In the genomic region with DNA sequence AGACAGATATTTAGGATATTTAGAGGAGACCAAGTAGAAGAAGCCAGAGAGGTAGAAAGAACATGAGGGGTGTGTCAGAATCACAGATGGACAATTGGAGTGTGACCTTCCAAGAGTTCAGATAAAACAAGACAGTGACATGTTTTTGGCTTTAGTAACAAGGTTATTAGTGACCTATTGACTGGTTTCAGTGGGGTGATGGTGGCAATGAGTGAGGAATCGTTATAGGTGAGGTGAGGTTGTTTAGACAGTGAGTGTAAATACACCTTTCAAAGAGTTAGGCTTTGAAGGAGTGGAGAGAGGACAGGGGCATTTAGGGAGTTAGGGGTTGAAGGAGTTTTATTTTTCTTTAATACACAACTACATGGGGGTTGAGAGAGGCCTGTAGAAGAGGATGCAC, we compare ENCODE assay signal across 17 cellular contexts. TPM values are rescaled to one million over a fixed set of nuclear protein-coding genes. Genes with fewer than 3 reads are reported as not detected.
DNase-seq lines count a peak whose midpoint lies in the region; ATAC-seq and TF ChIP-seq lines count a peak whose summit lies in the region.
"Had no signal": no experiment of that assay in that cellular context is flagged by ENCODE, and none has a peak within 500 bp of the region (broad histone marks: within the 10 kb centered on the region; RNA-seq: fewer than 3 reads in every experiment).

No MANE protein-coding gene starts in this region.

- no peaks in the 10 kb centered on the region for H3K27me3 Mint-ChIP-seq in CD8-positive, alpha-beta T cell (ENCODE audit: low read depth)
- no peaks in the 10 kb centered on the region for H3K27me3 Mint-ChIP-seq in activated T-helper 17 cell treated with anti-CD3 and anti-CD28 coated beads, Interleukin-2, amount 50 U/mL, for 72 hours
- no peaks in the 10 kb centered on the region for H3K27me3 Mint-ChIP-seq in naive thymus-derived CD4-positive, alpha-beta T cell

- no peaks in the 10 kb centered on the region for H3K9me3 Mint-ChIP-seq in CD8-positive, alpha-beta T cell
- no peaks in the 10 kb centered on the region for H3K9me3 Mint-ChIP-seq in activated T-helper 17 cell treated with anti-CD3 and anti-CD28 coated beads, Interleukin-2, amount 50 U/mL, for 72 hours
- H3K9me3 Mint-ChIP-seq in naive thymus-derived CD4-positive, alpha-beta T cell, result no peaks in the 10 kb centered on the region

- no peak for TF ChIP-seq CTCF in cardiac muscle cell (IDR thresholded peaks at IDR 0.05; ENCODE audit: low read depth, low read length)
- TF ChIP-seq CTCF in heart right ventricle (IDR thresholded peaks at IDR 0.05), result no peak
- TF ChIP-seq CTCF in CD8-positive, alpha-beta T cell (IDR thresholded peaks at IDR 0.05), result no peak

- peak overlapping the region; percentile 91 for H3K27ac ChIP-seq in cardiac muscle cell
- peak overlapping the region in 5 of 10 donors; percentile 29 to 82 (median 72) for H3K27ac ChIP-seq in heart right ventricle
- H3K27ac ChIP-seq in CD8-positive, alpha-beta T cell (ENCODE audit: low read depth, low read length), result no peak overlapping the region
- no peak overlapping the region for H3K27ac ChIP-seq in naive thymus-derived CD4-positive, alpha-beta T cell (ENCODE audit: low read depth, low read length)
- H3K27ac ChIP-seq: BLaER1 treated with 17β-estradiol and CSF1 and Interleukin-3, amounts not matched to agents 10 nM and 100 nM; HL-60 had no signal

- 82% methylated on average over 1 of the region's 1 CpG for WGBS in heart right ventricle, 2 donors

- intact Hi-C loops in heart right ventricle (cut with DNase I), result loop anchor here in 1 of 10 donors (10.0 kb wide), 1 partner anchor 278 kb away; the partner anchor contains the start of gene SSR1
- intact Hi-C loops in CD8-positive, alpha-beta T cell (cut with DNase I, micrococcal nuclease), result loop anchor here in 1 of 2 experiments (5.0 to 10.0 kb wide), 4 partner anchors 281 to 842 kb away; partner anchors contain the start of genes BLOC1S5, EEF1E1, SLC35B3 and SSR1
- intact Hi-C loops in naive thymus-derived CD4-positive, alpha-beta T cell (cut with micrococcal nuclease), result loop anchor here in 1 of 2 donors (5.0 to 10.0 kb wide), 2 partner anchors 312 to 839 kb away; no protein-coding TSS in a partner anchor

- peak overlapping the region; percentile 34 for H3K27ac Mint-ChIP-seq in CD8-positive, alpha-beta T cell
- H3K27ac Mint-ChIP-seq in activated T-helper 17 cell treated with anti-CD3 and anti-CD28 coated beads, Interleukin-2, amount 50 U/mL, for 72 hours, result peak overlapping the region; percentile 12
- H3K27ac Mint-ChIP-seq in naive thymus-derived CD4-positive, alpha-beta T cell, result peak overlapping the region in 5 of 9 donors; percentile 0 to 63 (median 52)

- peaks cover 45% of the 10 kb centered on the region for H3K4me1 Mint-ChIP-seq in CD8-positive, alpha-beta T cell (ENCODE audit: low read depth)
- peaks cover 25% of the 10 kb centered on the region for H3K4me1 Mint-ChIP-seq in activated T-helper 17 cell treated with anti-CD3 and anti-CD28 coated beads, Interleukin-2, amount 50 U/mL, for 72 hours
- H3K4me1 Mint-ChIP-seq in naive thymus-derived CD4-positive, alpha-beta T cell, result peaks cover 25 to 51% (median 45%) of the 10 kb centered on the region in 7 donors

- DNase-seq in cardiac muscle cell (ENCODE audit: low read depth in 1 of 2, low spot score in 1 of 2) (no peak), heart right ventricle (no peak), NCI-H526 treated with DMSO at 0.1 percent for 48 hours (lab: John Stamatoyannopoulos, UW) (no peak)
- no peak for DNase-seq in CD8-positive, alpha-beta T cell
- no peak for DNase-seq in naive thymus-derived CD4-positive, alpha-beta T cell
- DNase-seq in stimulated activated naive CD8-positive, alpha-beta T cell treated with anti-CD3 and anti-CD28 coated beads, Interleukin-15, Interleukin-2, amounts not matched to agents 100 U/mL and 50 U/mL, for 24 hours, result no peak
- DNase-seq: DMS79, MV-4-11, NCI-H1417, NCI-H1930, NCI-H446 treated with DMSO at 0.1 percent for 48 hours, NCI-H748 treated with DMSO at 0.1 percent for 48 hours had no signal

- no peak for ATAC-seq in heart right ventricle
- ATAC-seq in CD8-positive, alpha-beta T cell, result no peak
- no peak for ATAC-seq in activated T-helper 17 cell treated with anti-CD3 and anti-CD28 coated beads, Interleukin-2, amount 50 U/mL, for 72 hours (replicated peaks)
- ATAC-seq in naive thymus-derived CD4-positive, alpha-beta T cell, result no peak
- no peak for ATAC-seq in stimulated activated naive CD8-positive, alpha-beta T cell treated with anti-CD3 and anti-CD28 coated beads, Interleukin-15, Interleukin-2, amounts not matched to agents 100 U/mL and 50 U/mL, for 24 hours
- ATAC-seq: K562 had no signal

- no peaks in the 10 kb centered on the region for H3K9me3 ChIP-seq in cardiac muscle cell (ENCODE audit: low read depth)
- H3K9me3 ChIP-seq in heart right ventricle, result no peaks in the 10 kb centered on the region
- no peaks in the 10 kb centered on the region for H3K9me3 ChIP-seq in CD8-positive, alpha-beta T cell (ENCODE audit: low read length)
- no peaks in the 10 kb centered on the region for H3K9me3 ChIP-seq in naive thymus-derived CD4-positive, alpha-beta T cell (ENCODE audit: control insufficient read depth in 2 of 3, low read length in 3 of 3)
- H3K9me3 ChIP-seq: BLaER1 treated with 17β-estradiol and CSF1 and Interleukin-3, amounts not matched to agents 10 nM and 100 nM; HAP-1 had no signal

- peaks cover 23% of the 10 kb centered on the region for H3K36me3 ChIP-seq in cardiac muscle cell
- H3K36me3 ChIP-seq in heart right ventricle, result peaks cover 0 to 52% (median 21%) of the 10 kb centered on the region in 9 donors
- peaks cover 21% of the 10 kb centered on the region for H3K36me3 ChIP-seq in CD8-positive, alpha-beta T cell (ENCODE audit: insufficient read depth, low read length)
- H3K36me3 ChIP-seq in naive thymus-derived CD4-positive, alpha-beta T cell (ENCODE audit: control insufficient read depth in 2 of 3, insufficient read depth in 3 of 3, low read length in 3 of 3), result peaks cover 6 to 39% (median 20%) of the 10 kb centered on the region in 3 experiments

- H3K4me1 ChIP-seq in cardiac muscle cell (ENCODE audit: low read depth), result peaks cover 35% of the 10 kb centered on the region
- peaks cover 0 to 57% (median 39%) of the 10 kb centered on the region in 9 donors for H3K4me1 ChIP-seq in heart right ventricle
- peaks cover 25% of the 10 kb centered on the region for H3K4me1 ChIP-seq in CD8-positive, alpha-beta T cell (ENCODE audit: insufficient read depth, low read length)
- H3K4me1 ChIP-seq in naive thymus-derived CD4-positive, alpha-beta T cell (ENCODE audit: control insufficient read depth in 2 of 2, insufficient read depth in 2 of 2, low read length in 2 of 2), result peaks cover 12 to 17% of the 10 kb centered on the region in 2 donors

- POLR2A ChIA-PET in CD8-positive, alpha-beta T cell (lab: Charles Lee), result no interaction called here
- POLR2A ChIA-PET in naive thymus-derived CD4-positive, alpha-beta T cell (lab: Charles Lee), result no interaction called here

- H3K4me3 Mint-ChIP-seq in CD8-positive, alpha-beta T cell, result no peak overlapping the region
- H3K4me3 Mint-ChIP-seq in activated T-helper 17 cell treated with anti-CD3 and anti-CD28 coated beads, Interleukin-2, amount 50 U/mL, for 72 hours, result no peak overlapping the region
- H3K4me3 Mint-ChIP-seq in naive thymus-derived CD4-positive, alpha-beta T cell, result no peak overlapping the region

- no peak overlapping the region for H3K4me3 ChIP-seq in cardiac muscle cell
- H3K4me3 ChIP-seq in heart right ventricle, result no peak overlapping the region
- H3K4me3 ChIP-seq in CD8-positive, alpha-beta T cell (ENCODE audit: low read depth, low read length), result no peak overlapping the region
- H3K4me3 ChIP-seq in naive thymus-derived CD4-positive, alpha-beta T cell (ENCODE audit: low read length), result no peak overlapping the region
- H3K4me3 ChIP-seq: BLaER1 treated with 17β-estradiol and CSF1 and Interleukin-3, amounts not matched to agents 10 nM and 100 nM; HAP-1; K562 had no signal

- H3K36me3 Mint-ChIP-seq in CD8-positive, alpha-beta T cell, result peaks cover 43% of the 10 kb centered on the region
- peaks cover 69% of the 10 kb centered on the region for H3K36me3 Mint-ChIP-seq in activated T-helper 17 cell treated with anti-CD3 and anti-CD28 coated beads, Interleukin-2, amount 50 U/mL, for 72 hours (ENCODE audit: low read depth)
- H3K36me3 Mint-ChIP-seq in naive thymus-derived CD4-positive, alpha-beta T cell, result peaks cover 0 to 15% (median 9%) of the 10 kb centered on the region in 5 donors

- H3K27me3 ChIP-seq in cardiac muscle cell (no peaks in the 10 kb centered on the region), heart right ventricle (no peaks in the 10 kb centered on the region)
- H3K27me3 ChIP-seq in CD8-positive, alpha-beta T cell (ENCODE audit: insufficient read depth, low read length), result no peaks in the 10 kb centered on the region
- no peaks in the 10 kb centered on the region for H3K27me3 ChIP-seq in naive thymus-derived CD4-positive, alpha-beta T cell (ENCODE audit: control insufficient read depth in 2 of 2, insufficient read depth in 2 of 2, low read length in 2 of 2)
- H3K27me3 ChIP-seq: BLaER1 treated with 17β-estradiol and CSF1 and Interleukin-3, amounts not matched to agents 10 nM and 100 nM had no signal

- CTCF ChIA-PET in CD8-positive, alpha-beta T cell (lab: Charles Lee), result no interaction called here
- CTCF ChIA-PET in naive thymus-derived CD4-positive, alpha-beta T cell (lab: Charles Lee), result no interaction called here

RNA-seq across cellular contexts. Expression of gene SNRNP48, which starts 3.2 kb away (rescaled TPM):
- 10.1 and 24.8 TPM in 2 replicates for total RNA-seq in cardiac muscle cell
- 9.2 and 14.4 TPM in 2 replicates for polyA plus RNA-seq in cardiac muscle cell
- 10 to 100 TPM in 9 of 10 donors, 1 to 10 TPM in 1; 9.1 to 21.1 (median 13.1) TPM for total RNA-seq in heart right ventricle
- 10 to 100 TPM; 10.4 to 16.2 TPM for polyA plus RNA-seq in heart right ventricle
- 10 to 100 TPM; 12.2 to 12.9 TPM for total RNA-seq in CD8-positive, alpha-beta T cell
- 10 to 100 TPM; 16.9 to 17.7 TPM for total RNA-seq in activated T-helper 17 cell treated with anti-CD3 and anti-CD28 coated beads, Interleukin-2, amount 50 U/mL, for 72 hours
- 10 to 100 TPM in 4 of 5 experiments, 1 to 10 TPM in 1; 8.6 to 30.4 (median 15.3) TPM for total RNA-seq in naive thymus-derived CD4-positive, alpha-beta T cell
- 10 to 100 TPM; 10.7 to 11.4 TPM for polyA plus RNA-seq in naive thymus-derived CD4-positive, alpha-beta T cell

RNA-seq across cellular contexts. Expression of gene DSP, which starts 51.8 kb away (rescaled TPM):
- total RNA-seq in cardiac muscle cell (185 and 362 TPM in 2 replicates), heart right ventricle (100 to 1,000 TPM; 273 to 471 (median 379) TPM)
- polyA plus RNA-seq in cardiac muscle cell (154 and 237 TPM in 2 replicates), heart right ventricle (10 to 100 TPM; 56.5 to 79.1 TPM)
- under 1 TPM in 1 of 2 experiments, not detected in 1; 0.05 TPM for total RNA-seq in CD8-positive, alpha-beta T cell
- under 1 TPM in 1 of 2 donors, not detected in 1; 0.05 TPM for total RNA-seq in activated T-helper 17 cell treated with anti-CD3 and anti-CD28 coated beads, Interleukin-2, amount 50 U/mL, for 72 hours
- total RNA-seq in naive thymus-derived CD4-positive, alpha-beta T cell, result under 1 TPM in 1 of 5 experiments, not detected in 4; 0.02 TPM
- under 1 TPM in 1 of 2 donors, not detected in 1; 0.02 TPM for polyA plus RNA-seq in naive thymus-derived CD4-positive, alpha-beta T cell

Comparison
In these comparisons a context has a peak if more than half of its experiments do, and no peak if none do; other contexts are left out.
1. RNA of gene DSP, which starts 51.8 kb away (total RNA-seq): 273 to 471 TPM in heart right ventricle and 185 to 362 TPM in cardiac muscle cell; 0.05 TPM in CD8-positive, alpha-beta T cell, 0.05 TPM in activated T-helper 17 cell treated with anti-CD3 and anti-CD28 coated beads, Interleukin-2, amount 50 U/mL, for 72 hours and 0.02 TPM in naive thymus-derived CD4-positive, alpha-beta T cell; every median in the first group is over 100 times any median in the second.
2. Peak in every context shown above with its lines, with median percentiles within 50 percentile points of each other: H3K27ac Mint-ChIP-seq.